Comparison of ENCODE assay signal across 17 cellular contexts in the genomic region with DNA sequence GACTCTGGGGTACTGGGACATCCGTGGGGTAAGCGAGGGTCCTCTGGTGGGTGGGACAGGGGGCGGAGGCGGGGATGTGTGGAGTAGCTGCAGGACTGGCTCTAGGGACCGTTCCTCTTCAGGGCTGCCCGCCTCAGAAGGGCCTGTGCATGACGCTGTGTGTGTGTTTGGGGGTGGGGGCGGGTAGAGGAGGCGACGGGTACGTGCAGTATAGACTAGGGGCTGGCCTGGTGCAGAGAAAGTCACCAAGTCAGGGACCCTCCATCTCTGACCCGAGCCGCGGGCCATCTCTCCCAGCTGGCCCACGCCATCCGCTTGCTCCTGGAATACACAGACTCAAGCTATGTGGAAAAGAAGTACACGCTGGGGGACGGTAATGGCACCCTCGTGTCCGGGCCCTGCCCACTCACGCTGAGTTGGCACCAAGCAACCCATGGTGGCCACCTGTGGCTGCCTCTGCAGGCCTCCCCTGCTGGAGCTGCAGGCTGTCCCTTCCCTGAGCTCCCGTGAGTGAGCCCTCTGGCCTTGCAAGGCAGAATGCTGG. TPM values are rescaled to one million over a fixed set of nuclear protein-coding genes. Genes with fewer than 3 reads are reported as not detected.
DNase-seq lines count a peak whose midpoint lies in the region; ATAC-seq and TF ChIP-seq lines count a peak whose summit lies in the region.
"Had no signal": no experiment of that assay in that cellular context is flagged by ENCODE, and none has a peak within 500 bp of the region (broad histone marks: within the 10 kb centered on the region; RNA-seq: fewer than 3 reads in every experiment).

No MANE protein-coding gene starts in this region.

- no peak for ATAC-seq in lung (ENCODE audit: insufficient read depth, low FRiP score)
- no peak for ATAC-seq in HG03097 (IDR thresholded peaks at IDR 0.05; ENCODE audit: low FRiP score, unreplicated experiment)
- ATAC-seq: left colon, Panc1 had no signal

- intact Hi-C loops in esophagus muscularis mucosa (cut with DNase I) (no loop called here), testis (cut with DNase I; ENCODE audit: low total_unique reads) (no loop called here)

- no peak overlapping the region for H3K27ac ChIP-seq in esophagus muscularis mucosa (replicated peaks in 1 of 4)
- H3K27ac ChIP-seq in lung (ENCODE audit: low read depth in 1 of 2, low read length in 1 of 2) = no peak overlapping the region
- H3K27ac ChIP-seq in testis = peak overlapping the region in 1 of 2 donors; percentile 24

- H3K4me1 ChIP-seq in esophagus muscularis mucosa (peaks cover 0 to 11% (median 4%) of the 10 kb centered on the region in 4 donors), lung (ENCODE audit: control insufficient read depth in 2 of 2, insufficient read depth in 2 of 2, low read length in 2 of 2) (no peaks in the 10 kb centered on the region), testis (peaks cover 5% of the 10 kb centered on the region)

- no peak for TF ChIP-seq EP300 in esophagus muscularis mucosa (IDR thresholded peaks at IDR 0.05)

- peaks cover 0 to 6% (median 0%) of the 10 kb centered on the region in 4 donors for H3K27me3 ChIP-seq in esophagus muscularis mucosa
- H3K27me3 ChIP-seq in lung (ENCODE audit: control insufficient read depth, insufficient read depth) = no peaks in the 10 kb centered on the region
- H3K27me3 ChIP-seq in testis = no peaks in the 10 kb centered on the region

- WGBS in esophagus muscularis mucosa = 45% methylated on average over 13 of the region's 22 CpGs
- WGBS in lung, 2 donors = 42 to 49% methylated on average over 22 of the region's 22 CpGs
- WGBS in testis, 2 donors = 47 to 50% methylated on average over 13 to 22 of the region's 22 CpGs

- TF ChIP-seq CTCF in HFF-Myc (IDR thresholded peaks at IDR 0.05; ENCODE audit: low read depth, low read length, missing control alignments) (no peak), esophagus muscularis mucosa (IDR thresholded peaks at IDR 0.05) (no peak), lung (IDR thresholded peaks at IDR 0.05; ENCODE audit: control extremely low read depth, extremely low read depth) (no peak), testis (IDR thresholded peaks at IDR 0.05) (no peak)

- no peaks in the 10 kb centered on the region for H3K9me3 ChIP-seq in esophagus muscularis mucosa
- no peaks in the 10 kb centered on the region for H3K9me3 ChIP-seq in lung (ENCODE audit: control insufficient read depth in 2 of 2, insufficient read depth in 1 of 2, low read length in 1 of 2)
- H3K9me3 ChIP-seq in testis = no peaks in the 10 kb centered on the region

- DNase-seq in HFF-Myc (ENCODE audit: extremely low read depth, low read depth) = no peak
- DNase-seq in esophagus muscularis mucosa (ENCODE audit: extremely low spot score) = peak; percentile 79
- peak; percentile 11 for DNase-seq in lung (ENCODE audit: low spot score)
- no peak for DNase-seq in testis
- no peak for DNase-seq in COLO668 (lab: John Stamatoyannopoulos, UW; ENCODE audit: unreplicated experiment)
- no peak for DNase-seq in activated CD4-positive, alpha-beta T cell treated with anti-CD3 and anti-CD28 coated beads, Interleukin-2, amount 50 U/mL, for 48 hours
- no peak for DNase-seq in AML-193 (lab: John Stamatoyannopoulos, UW)
- DNase-seq: activated naive CD4-positive, alpha-beta T cell treated with anti-CD3 and anti-CD28 coated beads, Interleukin-2, amount 10 ng/mL, durations not matched to agents 7 days and 5 days; GOT3; left colon; NCI-H1417; NCI-H510A; occipital lobe had no signal

- no peak for TF ChIP-seq POLR2A in esophagus muscularis mucosa (IDR thresholded peaks at IDR 0.05; ENCODE audit: low read depth)
- no peak for TF ChIP-seq POLR2A in testis (IDR thresholded peaks at IDR 0.05)

- H3K4me3 ChIP-seq in HFF-Myc (replicated peaks; ENCODE audit: low read depth, low read length) (peak overlapping the region; percentile 3; the same call in 1 of the 2 replicates), esophagus muscularis mucosa (peak overlapping the region; percentile 39 to 46 (median 43)), lung (no peak overlapping the region), testis (peak overlapping the region; percentile 27 to 53)

- H3K36me3 ChIP-seq in esophagus muscularis mucosa (no peaks in the 10 kb centered on the region), lung (ENCODE audit: control insufficient read depth in 2 of 2, insufficient read depth in 2 of 2, low read length in 2 of 2) (no peaks in the 10 kb centered on the region), testis (ENCODE audit: low read depth, missing control alignments) (no peaks in the 10 kb centered on the region)

RNA-seq across cellular contexts. Expression of gene GSTM5, which starts 0.3 kb away (rescaled TPM):
- total RNA-seq in esophagus muscularis mucosa = 1 to 10 TPM; 4.2 to 7.6 (median 6.0) TPM
- 10 to 100 TPM in 1 of 2 donors, 1 to 10 TPM in 1; 6.2 to 23.7 TPM for total RNA-seq in lung
- polyA plus RNA-seq in lung = 1 to 10 TPM; 2.9 to 7.9 TPM
- total RNA-seq in testis = 1 to 10 TPM; 5.5 to 6.5 TPM
- polyA plus RNA-seq in testis (ENCODE audit: insufficient read depth, low read depth, low replicate concordance) = 10.6 TPM

RNA-seq across cellular contexts. Expression of gene GSTM1, which starts 24.8 kb away (rescaled TPM):
- 10 to 100 TPM in 1 of 4 donors, not detected in 3; 23.1 TPM for total RNA-seq in esophagus muscularis mucosa
- total RNA-seq in lung = not detected
- polyA plus RNA-seq in lung = 10 to 100 TPM in 1 of 2 donors, under 1 TPM in 1; 0.10 to 36.9 TPM
- not detected for total RNA-seq in testis
- not detected for polyA plus RNA-seq in testis (ENCODE audit: insufficient read depth, low read depth, low replicate concordance)
- total RNA-seq: left colon, occipital lobe had no signal

RNA-seq across cellular contexts. Expression of gene GSTM3, which starts 28.4 kb away (rescaled TPM):
- total RNA-seq in esophagus muscularis mucosa = 100 to 1,000 TPM in 1 of 4 donors, 10 to 100 TPM in 3; 64.6 to 111 (median 76.9) TPM
- 10 to 100 TPM; 11.0 to 39.5 TPM for total RNA-seq in lung
- polyA plus RNA-seq in lung = 10 to 100 TPM; 21.7 to 24.1 TPM
- 100 to 1,000 TPM; 748 to 769 TPM for total RNA-seq in testis
- 1,464 TPM for polyA plus RNA-seq in testis (ENCODE audit: insufficient read depth, low read depth, low replicate concordance)

RNA-seq across cellular contexts. Expression of gene GSTM2, which starts 44.5 kb away (rescaled TPM):
- total RNA-seq in esophagus muscularis mucosa (10 to 100 TPM; 19.9 to 59.0 (median 39.3) TPM), lung (100 to 1,000 TPM in 1 of 2 donors, 10 to 100 TPM in 1; 27.6 to 106 TPM), testis (100 to 1,000 TPM in 1 of 2 donors, 10 to 100 TPM in 1; 83.2 to 131 TPM)
- polyA plus RNA-seq in lung (10 to 100 TPM in 1 of 2 donors, 1 to 10 TPM in 1; 7.7 to 51.7 TPM), testis (ENCODE audit: insufficient read depth, low read depth, low replicate concordance) (68.0 TPM)

RNA-seq across cellular contexts. Expression of gene EPS8L3, which starts 51.3 kb away (rescaled TPM):
- total RNA-seq in esophagus muscularis mucosa = under 1 TPM in 1 of 4 donors, not detected in 3; 0.52 TPM
- under 1 TPM in 1 of 2 donors, not detected in 1; 0.52 TPM for total RNA-seq in lung
- under 1 TPM in 1 of 2 donors, not detected in 1; 0.10 TPM for polyA plus RNA-seq in lung
- 1 to 10 TPM; 3.3 to 7.2 TPM for total RNA-seq in testis
- polyA plus RNA-seq in testis (ENCODE audit: insufficient read depth, low read depth, low replicate concordance) = 7.7 TPM
- total RNA-seq: occipital lobe; subcutaneous adipose tissue; T-helper 2 cell treated with Interferon-gamma antibody and Interleukin-4, amounts not matched to agents 100 ng/mL and 5 ng/mL, for 36 hours had no signal

Comparison
In these comparisons a context has a peak if more than half of its experiments do, and no peak if none do; other contexts are left out.
1. DNase-seq: peak in esophagus muscularis mucosa (single experiment) and lung (single experiment); none in HFF-Myc (single experiment), testis (single experiment), COLO668 (single experiment), activated CD4-positive, alpha-beta T cell treated with anti-CD3 and anti-CD28 coated beads, Interleukin-2, amount 50 U/mL, for 48 hours (0 of 2) and AML-193 (0 of 2).
2. RNA of gene GSTM3, which starts 28.4 kb away (total RNA-seq): 748 to 769 TPM in testis; 64.6 to 111 TPM in esophagus muscularis mucosa and 11.0 to 39.5 TPM in lung; every median in the first group is over 4 times any median in the second.